14 cellular contexts compared by ENCODE assay signal in the genomic region with DNA sequence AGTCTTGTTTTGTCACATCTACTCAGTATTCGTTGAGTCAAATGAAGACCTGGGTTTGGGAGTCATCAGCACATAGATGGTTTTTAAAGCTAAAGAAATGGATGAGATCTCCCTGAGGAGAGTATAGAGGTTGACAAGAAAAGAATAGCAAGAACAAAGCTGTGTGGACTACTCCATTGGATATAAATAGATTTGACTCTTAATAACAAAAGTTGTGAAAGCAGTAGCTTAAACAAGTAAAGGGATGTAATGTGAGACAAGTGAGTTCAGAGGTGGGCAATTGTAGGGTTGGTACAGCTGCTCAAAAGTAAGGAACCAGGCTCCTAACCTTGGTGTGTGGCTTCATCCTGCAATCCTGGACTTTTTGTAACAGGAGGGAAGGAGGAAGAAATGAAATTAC. TPM values are rescaled to one million over a fixed set of nuclear protein-coding genes. Genes with fewer than 3 reads are reported as not detected.
DNase-seq lines count a peak whose midpoint lies in the region; ATAC-seq and TF ChIP-seq lines count a peak whose summit lies in the region.
"Had no signal": no experiment of that assay in that cellular context is flagged by ENCODE, and none has a peak within 500 bp of the region (broad histone marks: within the 10 kb centered on the region; RNA-seq: fewer than 3 reads in every experiment).

No MANE protein-coding gene starts in this region.

- H2AFZ ChIP-seq in GM23338 = no peak overlapping the region

- H3K4me3 ChIP-seq in GM23338 (no peak overlapping the region), choroid plexus epithelial cell (ENCODE audit: low read depth, low read length) (no peak overlapping the region)
- H3K4me3 ChIP-seq: BLaER1 treated with 17β-estradiol and CSF1 and Interleukin-3, amounts not matched to agents 10 nM and 100 nM; HAP-1 had no signal

- no peaks in the 10 kb centered on the region for H3F3A ChIP-seq in GM23338 (replicated peaks; ENCODE audit: low read depth)

- H3K79me2 ChIP-seq in GM23338 (replicated peaks; ENCODE audit: insufficient read depth) = peaks cover 34% of the 10 kb centered on the region

- 0 out of 2 replicates have a peak, but pooled peaks cover 5% of the 10 kb centered on the region for H4K20me1 ChIP-seq in GM23338 (replicated peaks; ENCODE audit: insufficient read depth)

- no peaks in the 10 kb centered on the region for H3K36me3 ChIP-seq in GM23338 (ENCODE audit: insufficient read depth)
- H3K36me3 ChIP-seq: HAP-1 had no signal

- H3K27ac ChIP-seq in GM23338 (ENCODE audit: low read depth) = no peak overlapping the region
- H3K27ac ChIP-seq: BLaER1 treated with 17β-estradiol and CSF1 and Interleukin-3, amounts not matched to agents 10 nM and 100 nM had no signal

- peaks cover 7% of the 10 kb centered on the region; the same call in 2 of the 3 replicates for H3K36me3 Mint-ChIP-seq in GM23338 (ENCODE audit: low read depth)

- H3K4me1 Mint-ChIP-seq in GM23338 = peaks cover 36% of the 10 kb centered on the region

- H3K4me3 Mint-ChIP-seq in GM23338 = no peak overlapping the region
- H3K4me3 Mint-ChIP-seq: B cell; CD8-positive, alpha-beta T cell had no signal

- H3K27me3 ChIP-seq in GM23338 (ENCODE audit: insufficient read depth) = no peaks in the 10 kb centered on the region
- H3K27me3 ChIP-seq: BLaER1 treated with 17β-estradiol and CSF1 and Interleukin-3, amounts not matched to agents 10 nM and 100 nM had no signal

- peaks cover 15% of the 10 kb centered on the region; the same call in 1 of the 2 replicates for H3K4me1 ChIP-seq in GM23338 (ENCODE audit: insufficient read depth)
- H3K4me1 ChIP-seq: BLaER1 treated with 17β-estradiol and CSF1 and Interleukin-3, amounts not matched to agents 10 nM and 100 nM had no signal

- H3K27ac Mint-ChIP-seq in GM23338 = no peak overlapping the region
- H3K27ac Mint-ChIP-seq: CD8-positive, alpha-beta T cell had no signal

- DNase-seq in GM23338 (ENCODE audit: low spot score) = no peak
- DNase-seq in choroid plexus epithelial cell (ENCODE audit: low read depth) = peak; percentile 33
- DNase-seq in myocyte (ENCODE audit: low read depth) = peak; percentile 27
- no peak for DNase-seq in anterior cingulate cortex (lab: John Stamatoyannopoulos, UW)
- no peak for DNase-seq in NCI-H1694 (lab: John Stamatoyannopoulos, UW)
- DNase-seq in NCI-H1436 treated with DMSO at 0.1 percent for 48 hours (lab: John Stamatoyannopoulos, UW) = no peak
- DNase-seq: Calu3; CD8-positive, alpha-beta T cell; DMS79 treated with DMSO at 0.1 percent for 48 hours; GF-D8 had no signal

- H3K9me2 ChIP-seq in GM23338 (ENCODE audit: insufficient read depth) = no peaks in the 10 kb centered on the region

- TF ChIP-seq CTCF in GM23338 (conservative IDR thresholded peaks at IDR 0.05; ENCODE audit: low read depth in 2 of 2) (no peak), choroid plexus epithelial cell (conservative IDR thresholded peaks at IDR 0.05; ENCODE audit: low read depth, low read length) (no peak)

- ATAC-seq in GM23338 = no peak
- ATAC-seq: CD8-positive, alpha-beta T cell; HepG2 had no signal

- H3K9me3 Mint-ChIP-seq in GM23338 = no peaks in the 10 kb centered on the region
- H3K9me3 Mint-ChIP-seq: CD8-positive, alpha-beta T cell had no signal

- H3K27me3 Mint-ChIP-seq in GM23338 (ENCODE audit: insufficient read depth, low read depth, poor library complexity) = peaks cover 2% of the 10 kb centered on the region
- H3K27me3 Mint-ChIP-seq: B cell had no signal

- H3K4me2 ChIP-seq in GM23338 = 0 out of 2 replicates have a peak overlapping the region, but pooled peaks have one; percentile 11
- H3K4me2 ChIP-seq: BLaER1 treated with 17β-estradiol and CSF1 and Interleukin-3, amounts not matched to agents 10 nM and 100 nM had no signal

TF ChIP-seq in GM23338, 12 proteins besides CTCF, POLR2A, EP300 and RAD21 (continues in another document):
- TF ChIP-seq JUNB (IDR thresholded peaks at IDR 0.05; ENCODE audit: unreplicated experiment) (no peak), NANOG (IDR thresholded peaks at IDR 0.05; ENCODE audit: borderline replicate concordance) (no peak), ZNF114 (CRISPR knock-in tag; IDR thresholded peaks at IDR 0.05) (no peak)
- TF ChIP-seq, protein P1, sequence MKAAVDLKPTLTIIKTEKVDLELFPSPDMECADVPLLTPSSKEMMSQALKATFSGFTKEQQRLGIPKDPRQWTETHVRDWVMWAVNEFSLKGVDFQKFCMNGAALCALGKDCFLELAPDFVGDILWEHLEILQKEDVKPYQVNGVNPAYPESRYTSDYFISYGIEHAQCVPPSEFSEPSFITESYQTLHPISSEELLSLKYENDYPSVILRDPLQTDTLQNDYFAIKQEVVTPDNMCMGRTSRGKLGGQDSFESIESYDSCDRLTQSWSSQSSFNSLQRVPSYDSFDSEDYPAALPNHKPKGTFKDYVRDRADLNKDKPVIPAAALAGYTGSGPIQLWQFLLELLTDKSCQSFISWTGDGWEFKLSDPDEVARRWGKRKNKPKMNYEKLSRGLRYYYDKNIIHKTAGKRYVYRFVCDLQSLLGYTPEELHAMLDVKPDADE (IDR thresholded peaks at IDR 0.05) = no peak
- TF ChIP-seq, protein P2, sequence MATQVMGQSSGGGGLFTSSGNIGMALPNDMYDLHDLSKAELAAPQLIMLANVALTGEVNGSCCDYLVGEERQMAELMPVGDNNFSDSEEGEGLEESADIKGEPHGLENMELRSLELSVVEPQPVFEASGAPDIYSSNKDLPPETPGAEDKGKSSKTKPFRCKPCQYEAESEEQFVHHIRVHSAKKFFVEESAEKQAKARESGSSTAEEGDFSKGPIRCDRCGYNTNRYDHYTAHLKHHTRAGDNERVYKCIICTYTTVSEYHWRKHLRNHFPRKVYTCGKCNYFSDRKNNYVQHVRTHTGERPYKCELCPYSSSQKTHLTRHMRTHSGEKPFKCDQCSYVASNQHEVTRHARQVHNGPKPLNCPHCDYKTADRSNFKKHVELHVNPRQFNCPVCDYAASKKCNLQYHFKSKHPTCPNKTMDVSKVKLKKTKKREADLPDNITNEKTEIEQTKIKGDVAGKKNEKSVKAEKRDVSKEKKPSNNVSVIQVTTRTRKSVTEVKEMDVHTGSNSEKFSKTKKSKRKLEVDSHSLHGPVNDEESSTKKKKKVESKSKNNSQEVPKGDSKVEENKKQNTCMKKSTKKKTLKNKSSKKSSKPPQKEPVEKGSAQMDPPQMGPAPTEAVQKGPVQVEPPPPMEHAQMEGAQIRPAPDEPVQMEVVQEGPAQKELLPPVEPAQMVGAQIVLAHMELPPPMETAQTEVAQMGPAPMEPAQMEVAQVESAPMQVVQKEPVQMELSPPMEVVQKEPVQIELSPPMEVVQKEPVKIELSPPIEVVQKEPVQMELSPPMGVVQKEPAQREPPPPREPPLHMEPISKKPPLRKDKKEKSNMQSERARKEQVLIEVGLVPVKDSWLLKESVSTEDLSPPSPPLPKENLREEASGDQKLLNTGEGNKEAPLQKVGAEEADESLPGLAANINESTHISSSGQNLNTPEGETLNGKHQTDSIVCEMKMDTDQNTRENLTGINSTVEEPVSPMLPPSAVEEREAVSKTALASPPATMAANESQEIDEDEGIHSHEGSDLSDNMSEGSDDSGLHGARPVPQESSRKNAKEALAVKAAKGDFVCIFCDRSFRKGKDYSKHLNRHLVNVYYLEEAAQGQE (IDR thresholded peaks at IDR 0.05; ENCODE audit: unreplicated experiment) = no peak

RNA-seq across cellular contexts. Expression of a gene that starts 49.3 kb away (rescaled TPM):
- 62.8 and 65.1 TPM in 2 replicates for total RNA-seq in GM23338 (2014; rRNA removed; shearing (Covaris generic))
- polyA plus RNA-seq in GM23338 (2016; fragmentation: Nextera tagmentation; extraction: Ambion mirVana) = 18.2 and 19.6 TPM in 2 replicates
- 33.0 and 38.9 TPM in 2 replicates for total RNA-seq in myocyte
- 12.6 TPM for polyA plus RNA-seq in myocyte (2012)

Comparison
In these comparisons a context has a peak if more than half of its experiments do, and no peak if none do; other contexts are left out.
1. DNase-seq: peak in choroid plexus epithelial cell (single experiment) and myocyte (single experiment); none in GM23338 (single experiment), anterior cingulate cortex (0 of 58), NCI-H1694 (single experiment) and NCI-H1436 treated with DMSO at 0.1 percent for 48 hours (single experiment).